1 cellular context compared by ENCODE assay signal in the genomic region with DNA sequence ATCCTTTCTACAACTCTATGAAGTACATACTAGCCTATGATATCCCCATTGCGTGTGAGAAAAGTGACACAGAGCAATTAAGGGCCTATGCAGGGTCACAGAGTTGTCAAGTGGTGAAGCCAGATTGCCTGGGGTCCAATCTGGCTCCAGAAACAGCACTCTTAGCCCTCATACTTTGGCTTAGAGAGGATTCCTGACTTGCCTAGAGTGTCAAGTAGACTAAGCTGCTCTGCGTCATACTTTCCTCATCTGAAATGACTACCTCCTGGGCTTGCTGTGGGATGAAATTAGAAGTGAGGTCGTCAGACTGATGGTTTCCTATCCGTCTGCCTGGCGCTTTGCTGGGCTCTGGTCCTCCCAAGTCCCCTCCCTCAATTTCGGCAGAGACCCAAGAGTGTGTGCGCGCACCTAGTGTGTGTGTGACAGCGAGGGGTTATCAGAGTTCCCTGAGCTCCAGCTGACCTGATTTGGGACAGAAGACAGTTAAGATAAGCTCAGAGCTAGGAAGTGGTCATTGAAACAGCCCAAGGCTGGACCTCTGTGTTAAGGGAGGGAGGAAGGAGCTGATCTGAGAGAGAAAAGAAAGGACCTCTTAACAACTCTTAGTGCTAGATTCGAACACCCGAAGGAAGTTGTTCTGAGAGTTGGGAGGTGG.
TF ChIP-seq lines count a peak whose summit lies in the region.

No MANE protein-coding gene starts in this region.

TF ChIP-seq in H1, 55 proteins besides CTCF, POLR2A, EP300 and RAD21:
- TF ChIP-seq SIN3A (conservative IDR thresholded peaks at IDR 0.05 in 1 of 2, IDR thresholded peaks at IDR 0.05 in 1 of 2; ENCODE audit: low read depth in 1 of 2, low read length in 2 of 2) = no peak
- no peak for TF ChIP-seq SIX5 (IDR thresholded peaks at IDR 0.05; ENCODE audit: low read depth, low read length)
- TF ChIP-seq SAP30 (IDR thresholded peaks at IDR 0.05; ENCODE audit: insufficient read depth, insufficient replicate concordance, low read length) = no peak
- TF ChIP-seq POLR2AphosphoS5 (IDR thresholded peaks at IDR 0.05; ENCODE audit: low read depth, low read length) = no peak
- no peak for TF ChIP-seq SUZ12 (IDR thresholded peaks at IDR 0.05; ENCODE audit: low read length)
- no peak for TF ChIP-seq PHF8 (conservative IDR thresholded peaks at IDR 0.05; ENCODE audit: low read depth, low read length)
